8 cellular contexts compared by ENCODE assay signal in the genomic region with DNA sequence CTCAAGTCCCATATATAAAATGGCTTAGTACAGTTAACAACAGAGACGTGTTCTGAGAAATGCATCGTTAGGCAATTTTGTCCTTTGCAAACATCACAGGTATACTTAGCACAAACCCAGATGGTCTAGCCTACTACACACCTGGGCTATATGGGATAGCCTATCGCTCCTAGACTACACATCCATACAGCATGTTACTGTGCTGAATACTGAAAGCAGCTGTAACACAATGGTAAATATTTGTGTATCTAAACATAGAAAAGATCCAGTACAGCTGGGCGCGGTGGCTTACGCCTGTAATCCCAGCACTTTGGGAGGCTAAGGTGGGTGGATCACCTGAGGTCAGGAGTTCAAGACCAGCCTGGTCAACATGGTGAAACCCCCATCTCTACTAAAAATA. TPM values are rescaled to one million over a fixed set of nuclear protein-coding genes. Genes with fewer than 3 reads are reported as not detected.
DNase-seq lines count a peak whose midpoint lies in the region; ATAC-seq, FAIRE-seq and TF ChIP-seq lines count a peak whose summit lies in the region.
"Not testable (repeated sequence)": the region's sequence is repeated elsewhere in the genome, so short reads cannot be mapped to it uniquely, and the experiment has no call there.

No MANE protein-coding gene starts in this region.

- H3K9me3 ChIP-seq in A549, result not testable (repeated sequence)

- not testable (repeated sequence) for ATAC-seq in A549; T-cell (replicated peaks in 1 of 4); naive B cell (ENCODE audit: low read depth in 2 of 2)

- not testable (repeated sequence) for H3K9me3 Mint-ChIP-seq in IgD-negative memory B cell; T-cell; activated naive CD8-positive, alpha-beta T cell (ENCODE audit: low read depth); immature natural killer cell; naive B cell; neural crest cell; type B pancreatic cell

- FAIRE-seq in A549 (lab: Jason Lieb, UNC), result not testable (repeated sequence)

- peak overlapping the region in 1 of 3 donors; percentile 40 for H3K27ac Mint-ChIP-seq in IgD-negative memory B cell
- peak overlapping the region in 1 of 2 donors; percentile 6 for H3K27ac Mint-ChIP-seq in T-cell
- peak overlapping the region; percentile 41 for H3K27ac Mint-ChIP-seq in activated naive CD8-positive, alpha-beta T cell
- H3K27ac Mint-ChIP-seq in immature natural killer cell, result peak overlapping the region in 2 of 6 donors; percentile 27 to 58
- H3K27ac Mint-ChIP-seq in naive B cell; neural crest cell (ENCODE audit: unreplicated experiment): not testable (repeated sequence)
- peak overlapping the region; percentile 86 for H3K27ac Mint-ChIP-seq in type B pancreatic cell

- H3K27ac ChIP-seq in A549, result not testable (repeated sequence)

- H3K4me3 Mint-ChIP-seq in IgD-negative memory B cell (peak overlapping the region; percentile 12 to 73 (median 38)), T-cell (peak overlapping the region in 2 of 3 donors; percentile 21 to 33), immature natural killer cell (peak overlapping the region in 4 of 5 donors; percentile 24 to 51 (median 46)), naive B cell (peak overlapping the region in 5 of 8 donors; percentile 15 to 75 (median 29)), neural crest cell (peak overlapping the region; percentile 76), type B pancreatic cell (peak overlapping the region; percentile 66)
- H3K4me3 Mint-ChIP-seq in activated naive CD8-positive, alpha-beta T cell, result peak overlapping the region; percentile 32

- DNase-seq in A549 (ENCODE audit: low read depth in 1 of 2, low spot score in 1 of 2); T-cell; immature natural killer cell; naive B cell; neural crest cell (ENCODE audit: low read depth, low spot score); type B pancreatic cell (ENCODE audit: extremely low spot score, unreplicated experiment): not testable (repeated sequence)

- not testable (repeated sequence) for H3K27me3 Mint-ChIP-seq in IgD-negative memory B cell; T-cell; activated naive CD8-positive, alpha-beta T cell; naive B cell; neural crest cell (ENCODE audit: low read depth); type B pancreatic cell
- H3K27me3 Mint-ChIP-seq in immature natural killer cell (ENCODE audit: low read depth in 3 of 3), result peaks cover 2 to 16% (median 11%) of the 10 kb centered on the region in 3 donors

- not testable (repeated sequence) for H3K36me3 Mint-ChIP-seq in IgD-negative memory B cell; T-cell; activated naive CD8-positive, alpha-beta T cell; immature natural killer cell; naive B cell; neural crest cell (ENCODE audit: low read depth); type B pancreatic cell

- not testable (repeated sequence) for TF ChIP-seq EP300 in A549 (IDR thresholded peaks at IDR 0.05)

- POLR2A ChIA-PET in A549 (lab: Yijun Ruan, JAX); T-cell (lab: Charles Lee): not testable (repeated sequence)

- not testable (repeated sequence) for TF ChIP-seq POLR2A in A549 (IDR thresholded peaks at IDR 0.05; ENCODE audit: low read length)

- WGBS in A549 (ENCODE audit: missing lambda C conversion rate), result 66% methylated on average over 6 of the region's 6 CpGs

- TF ChIP-seq RAD21 in A549 (conservative IDR thresholded peaks at IDR 0.05 in 1 of 2, IDR thresholded peaks at IDR 0.05 in 1 of 2), result not testable (repeated sequence)

- CTCF ChIA-PET in A549 (lab: Yijun Ruan, JAX), result interaction anchor here (0.6 to 1.5 kb wide), 5 partner anchors 9 to 456 kb away, joined by 3 to 5 read pairs (median 3); no protein-coding TSS in a partner anchor
- CTCF ChIA-PET in T-cell (lab: Charles Lee), result not testable (repeated sequence)

- H3K4me1 ChIP-seq in A549, result peaks cover 16% of the 10 kb centered on the region

- not testable (repeated sequence) for TF ChIP-seq CTCF in A549 (IDR thresholded peaks at IDR 0.05); neural crest cell (conservative IDR thresholded peaks at IDR 0.05); type B pancreatic cell (conservative IDR thresholded peaks at IDR 0.05)

- not testable (repeated sequence) for H3K4me2 ChIP-seq in A549

- H3K4me1 Mint-ChIP-seq in IgD-negative memory B cell (peaks cover 16 to 21% (median 20%) of the 10 kb centered on the region in 3 donors), T-cell (peaks cover 21 to 27% (median 22%) of the 10 kb centered on the region in 3 donors), immature natural killer cell (peaks cover 25 to 26% of the 10 kb centered on the region in 2 donors), naive B cell (peaks cover 16 to 26% (median 18%) of the 10 kb centered on the region in 3 donors), neural crest cell (peaks cover 27% of the 10 kb centered on the region), type B pancreatic cell (ENCODE audit: unreplicated experiment) (peaks cover 18% of the 10 kb centered on the region)
- H3K4me1 Mint-ChIP-seq in activated naive CD8-positive, alpha-beta T cell (ENCODE audit: low read depth), result peaks cover 19% of the 10 kb centered on the region

- not testable (repeated sequence) for H3K4me3 ChIP-seq in A549

TF ChIP-seq in A549, 52 proteins besides CTCF, POLR2A, EP300 and RAD21:
- TF ChIP-seq MAFK (IDR thresholded peaks at IDR 0.05; ENCODE audit: partially characterized antibody), result peak; percentile 4

RNA-seq across cellular contexts. Expression of a gene that starts 2.2 kb away (rescaled TPM):
- polyA plus RNA-seq in A549 (2011; rRNA removed) (114 and 123 TPM in 2 replicates), A549 (2017; fragmentation: RNase III; extraction: RNeasy Plus Mini Kit Qiagen cat#74134 plus additional on column Dnase treatment) (69.7 to 73.9 TPM (median 73.3 TPM) in 3 replicates), IgD-negative memory B cell (41.1 TPM), immature natural killer cell (10 to 100 TPM; 18.2 to 48.4 (median 29.8) TPM), naive B cell (ENCODE audit: low read depth in 6 of 6) (10 to 100 TPM; 32.0 to 71.1 (median 53.4) TPM)
- polyA plus RNA-seq in A549 (2012; cell fraction: cytosol; rRNA removed), result 36.4 and 40.3 TPM in 2 replicates
- 80.8 and 90.9 TPM in 2 replicates for polyA plus RNA-seq in A549 (2012; cell fraction: nucleus; rRNA removed)
- polyA minus RNA-seq in A549 (2011; rRNA and poly(A)+ RNA removed), result 106 and 143 TPM in 2 replicates
- total RNA-seq in T-cell (100 to 1,000 TPM; 106 to 147 (median 118) TPM), neural crest cell (108 and 111 TPM in 2 replicates), type B pancreatic cell (ENCODE audit: low replicate concordance) (102 and 104 TPM in 2 replicates)
